Comparison of ENCODE assay signal across 22 cellular contexts in genomic region chr9:75391497-75391896, GRCh38.
"Had no signal": no experiment of that assay in that cellular context is flagged by ENCODE, and none has a peak within 500 bp of the region (broad histone marks: within the 10 kb centered on the region; RNA-seq: fewer than 3 reads in every experiment).

No MANE protein-coding gene starts in this region.

- H3K9me3 ChIP-seq: colonic mucosa, esophagus muscularis mucosa, esophagus squamous epithelium, gastrocnemius medialis, gastroesophageal sphincter had no signal

- H3K4me3 ChIP-seq: colonic mucosa, coronary artery, dorsolateral prefrontal cortex, esophagus muscularis mucosa, esophagus squamous epithelium, gastrocnemius medialis, gastroesophageal sphincter had no signal

- H3K27ac ChIP-seq: colonic mucosa, coronary artery, dorsolateral prefrontal cortex, epithelial cell of prostate, esophagus muscularis mucosa, esophagus squamous epithelium, foreskin keratinocyte, gastrocnemius medialis, gastroesophageal sphincter had no signal

- H3K4me1 ChIP-seq: colonic mucosa, esophagus muscularis mucosa, esophagus squamous epithelium, foreskin keratinocyte, gastrocnemius medialis, gastroesophageal sphincter had no signal

- DNase-seq: colonic mucosa; cortex of kidney; dermis blood vessel endothelial cell; dorsolateral prefrontal cortex; effector CD4-positive, alpha-beta T cell; effector CD8-positive, alpha-beta T cell; effector memory CD4-positive, alpha-beta T cell; effector memory CD8-positive, alpha-beta T cell; endodermal cell; erythroblast; esophagus squamous epithelium; foreskin fibroblast; foreskin keratinocyte; foreskin melanocyte; gastrocnemius medialis; glutamatergic neuron; head of caudate nucleus had no signal

- H3K36me3 ChIP-seq: colonic mucosa, esophagus muscularis mucosa, esophagus squamous epithelium, gastrocnemius medialis, gastroesophageal sphincter had no signal

- H3K27me3 ChIP-seq: colonic mucosa, esophagus muscularis mucosa, esophagus squamous epithelium, foreskin keratinocyte, gastrocnemius medialis, gastroesophageal sphincter had no signal

- ATAC-seq: effector memory CD8-positive, alpha-beta T cell; esophagus mucosa; foreskin keratinocyte; gastrocnemius medialis; gastroesophageal sphincter had no signal
